ENCODE assay signal across 1 cellular context in genomic region chr17:27530791-27531391, GRCh38.
TF ChIP-seq lines count a peak whose summit lies in the region.

No MANE protein-coding gene starts in this region.

TF ChIP-seq in A549, 52 proteins besides CTCF, POLR2A, EP300 and RAD21 (continued from another document):
- TF ChIP-seq USF2 (IDR thresholded peaks at IDR 0.05) = no peak
TF ChIP-seq in A549: peak in this region for 3.
